ENCODE assay signal across 10 cellular contexts in genomic region chr10:88070080-88070880, GRCh38.
DNase-seq lines count a peak whose midpoint lies in the region; ATAC-seq lines count a peak whose summit lies in the region.
"Had no signal": no experiment of that assay in that cellular context is flagged by ENCODE, and none has a peak within 500 bp of the region (broad histone marks: within the 10 kb centered on the region; RNA-seq: fewer than 3 reads in every experiment).

No MANE protein-coding gene starts in this region.

- H3K4me3 ChIP-seq in GM08714 (ENCODE audit: low read length) = peak overlapping the region; percentile 31; the same call in 1 of the 2 replicates
- H3K4me3 ChIP-seq: mucosa of descending colon, SJCRH30 had no signal

- DNase-seq in fibroblast of gingiva (ENCODE audit: low read depth) (peak; percentile 33), ACHN (no peak), epidermal melanocyte (ENCODE audit: insufficient read length, low spot score) (no peak)
- no peak for DNase-seq in activated CD4-positive, CD25-positive, alpha-beta regulatory T cell (lab: John Stamatoyannopoulos, UW)
- no peak for DNase-seq in activated T-helper 1 cell treated with anti-CD3 and anti-CD28 coated beads, Interleukin-12 subunit alpha, Interleukin-12 subunit beta, Interleukin-2, Interleukin-4 antibody, amounts not matched to agents 30 ng/mL and 10 ng/mL and 1 ng/mL, durations not matched to agents 14 hours and 24 hours and 36 hours (ENCODE audit: low spot score)
- DNase-seq: mucosa of descending colon had no signal

- in situ Hi-C loops in ACHN (cut with HindIII; ENCODE audit: low pct_ligation_motif_present, low pct_unique_long_range_greater_than_20kb, low sequenced_read_pairs) = no loop called here

- peaks cover 28% of the 10 kb centered on the region for H3K4me1 Mint-ChIP-seq in activated T-helper 1 cell treated with anti-CD3 and anti-CD28 coated beads, Interleukin-12 subunit alpha, Interleukin-12 subunit beta, Interleukin-2, Interleukin-4 antibody, amounts not matched to agents 30 ng/mL and 10 ng/mL and 1 ng/mL, durations not matched to agents 14 hours and 24 hours and 36 hours (ENCODE audit: low read depth)

- intact Hi-C loops in activated T-helper 1 cell treated with anti-CD3 and anti-CD28 coated beads, Interleukin-12 subunit alpha, Interleukin-12 subunit beta, Interleukin-2, Interleukin-4 antibody, amounts not matched to agents 30 ng/mL and 10 ng/mL and 1 ng/mL, durations not matched to agents 14 hours and 24 hours and 36 hours (cut with micrococcal nuclease) = no loop called here

- no peak overlapping the region for H3K4me3 Mint-ChIP-seq in activated T-helper 1 cell treated with anti-CD3 and anti-CD28 coated beads, Interleukin-12 subunit alpha, Interleukin-12 subunit beta, Interleukin-2, Interleukin-4 antibody, amounts not matched to agents 30 ng/mL and 10 ng/mL and 1 ng/mL, durations not matched to agents 14 hours and 24 hours and 36 hours

- no peaks in the 10 kb centered on the region for H3K9me3 Mint-ChIP-seq in activated T-helper 1 cell treated with anti-CD3 and anti-CD28 coated beads, Interleukin-12 subunit alpha, Interleukin-12 subunit beta, Interleukin-2, Interleukin-4 antibody, amounts not matched to agents 30 ng/mL and 10 ng/mL and 1 ng/mL, durations not matched to agents 14 hours and 24 hours and 36 hours

- H3K27ac Mint-ChIP-seq in activated T-helper 1 cell treated with anti-CD3 and anti-CD28 coated beads, Interleukin-12 subunit alpha, Interleukin-12 subunit beta, Interleukin-2, Interleukin-4 antibody, amounts not matched to agents 30 ng/mL and 10 ng/mL and 1 ng/mL, durations not matched to agents 14 hours and 24 hours and 36 hours = no peak overlapping the region

- peaks cover 20% of the 10 kb centered on the region for H3K27me3 Mint-ChIP-seq in activated T-helper 1 cell treated with anti-CD3 and anti-CD28 coated beads, Interleukin-12 subunit alpha, Interleukin-12 subunit beta, Interleukin-2, Interleukin-4 antibody, amounts not matched to agents 30 ng/mL and 10 ng/mL and 1 ng/mL, durations not matched to agents 14 hours and 24 hours and 36 hours (ENCODE audit: insufficient read depth)

- peaks cover 5% of the 10 kb centered on the region for H3K36me3 Mint-ChIP-seq in activated T-helper 1 cell treated with anti-CD3 and anti-CD28 coated beads, Interleukin-12 subunit alpha, Interleukin-12 subunit beta, Interleukin-2, Interleukin-4 antibody, amounts not matched to agents 30 ng/mL and 10 ng/mL and 1 ng/mL, durations not matched to agents 14 hours and 24 hours and 36 hours (ENCODE audit: low read depth)

- ATAC-seq in GM21367 (IDR thresholded peaks at IDR 0.05; ENCODE audit: unreplicated experiment) = peak; percentile 48
- peak; percentile 64 for ATAC-seq in HG03432 (IDR thresholded peaks at IDR 0.05; ENCODE audit: unreplicated experiment)
- ATAC-seq: mucosa of descending colon had no signal
